In the genomic region with DNA sequence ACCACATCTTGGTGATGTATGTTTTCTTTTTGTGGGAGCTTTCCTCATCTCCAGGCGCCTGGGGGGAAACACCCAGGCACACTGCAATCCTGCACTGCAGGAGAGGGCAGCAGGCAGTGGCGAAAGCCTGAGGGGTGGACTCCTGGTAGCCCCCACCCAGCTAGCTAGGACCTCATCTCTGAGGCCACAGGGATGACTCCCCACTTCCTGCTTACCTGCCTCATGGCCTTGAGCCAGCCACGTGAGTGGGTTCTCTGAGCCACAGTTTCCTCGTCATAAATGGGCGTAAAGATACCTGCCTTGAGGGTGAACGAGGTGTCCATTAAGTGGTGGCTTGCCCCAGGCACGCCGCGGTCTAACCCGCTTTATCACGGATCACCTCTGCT, we compare ENCODE assay signal across 20 cellular contexts. TPM values are rescaled to one million over a fixed set of nuclear protein-coding genes. Genes with fewer than 3 reads are reported as not detected.
DNase-seq lines count a peak whose midpoint lies in the region; ATAC-seq, FAIRE-seq and TF ChIP-seq lines count a peak whose summit lies in the region.
"Had no signal": no experiment of that assay in that cellular context is flagged by ENCODE, and none has a peak within 500 bp of the region (broad histone marks: within the 10 kb centered on the region; RNA-seq: fewer than 3 reads in every experiment).

No MANE protein-coding gene starts in this region.

- no peaks in the 10 kb centered on the region for H3K9me3 Mint-ChIP-seq in neural progenitor cell
- H3K9me3 Mint-ChIP-seq: nephron progenitor cell, T-cell had no signal

- H3K27me3 Mint-ChIP-seq in neural progenitor cell (ENCODE audit: insufficient read depth, low read depth): peaks cover 4% of the 10 kb centered on the region
- H3K27me3 Mint-ChIP-seq: activated naive CD8-positive, alpha-beta T cell; T-cell had no signal

- H2AFZ ChIP-seq in neural progenitor cell (replicated peaks): no peak overlapping the region

- H3K4me1 ChIP-seq in HEK293 (ENCODE audit: control insufficient read depth, insufficient read depth, low read length): no peaks in the 10 kb centered on the region
- no peaks in the 10 kb centered on the region for H3K4me1 ChIP-seq in Panc1 (ENCODE audit: control insufficient read depth, insufficient read depth, low read length)
- no peaks in the 10 kb centered on the region for H3K4me1 ChIP-seq in neural progenitor cell
- H3K4me1 ChIP-seq: upper lobe of left lung had no signal

- peak; percentile 15; the same call in 1 of the 2 replicates for ATAC-seq in Panc1
- no peak for ATAC-seq in HG02870 (IDR thresholded peaks at IDR 0.05; ENCODE audit: unreplicated experiment)
- ATAC-seq: T-cell had no signal

- H3K27ac ChIP-seq in HEK293 (ENCODE audit: extremely low read depth, low read depth, low read length): no peak overlapping the region
- no peak overlapping the region for H3K27ac ChIP-seq in Panc1 (ENCODE audit: low read length)
- no peak overlapping the region for H3K27ac ChIP-seq in epithelial cell of prostate
- H3K27ac ChIP-seq in neural progenitor cell: no peak overlapping the region
- H3K27ac ChIP-seq: C4-2B, ovary, upper lobe of left lung had no signal

- H3K4me3 Mint-ChIP-seq in neural progenitor cell: no peak overlapping the region
- H3K4me3 Mint-ChIP-seq: activated naive CD8-positive, alpha-beta T cell; nephron progenitor cell; T-cell had no signal

- no peak for TF ChIP-seq CTCF in HEK293 (tag by site-specific recombination; IDR thresholded peaks at IDR 0.05)
- TF ChIP-seq CTCF in Panc1 (IDR thresholded peaks at IDR 0.05): no peak
- TF ChIP-seq CTCF in neural progenitor cell (IDR thresholded peaks at IDR 0.05): no peak

- no peak overlapping the region for H3K4me2 ChIP-seq in neural progenitor cell
- H3K4me2 ChIP-seq: smooth muscle cell had no signal

- H3K9ac ChIP-seq in neural progenitor cell: no peak overlapping the region

- H3F3A ChIP-seq in neural progenitor cell (ENCODE audit: low read depth): no peaks in the 10 kb centered on the region

- FAIRE-seq in frontal cortex (lab: Jason Lieb, UNC): no peak

- CTCF ChIA-PET in HEK293 (lab: Yijun Ruan, JAX): interaction anchor here (0.8 kb wide), 1 partner anchor 85 kb away, joined by 3 read pairs; no protein-coding TSS in a partner anchor
- CTCF ChIA-PET in Panc1 (lab: Charles Lee): no interaction called here

- H3K27ac Mint-ChIP-seq in neural progenitor cell: peak overlapping the region; percentile 37
- H3K27ac Mint-ChIP-seq: activated naive CD8-positive, alpha-beta T cell; nephron progenitor cell; T-cell had no signal

- no peaks in the 10 kb centered on the region for H3K4me1 Mint-ChIP-seq in neural progenitor cell

- H3K27me3 ChIP-seq in Panc1 (ENCODE audit: control insufficient read depth, insufficient read depth, low read length) (no peaks in the 10 kb centered on the region), neural progenitor cell (no peaks in the 10 kb centered on the region)
- H3K27me3 ChIP-seq: ovary, upper lobe of left lung had no signal

- BruUV-seq in Panc1 (replicated peaks; lab: Mats Ljungman, UMichigan): no TSS peak

- intact Hi-C loops in Panc1 (cut with micrococcal nuclease; ENCODE audit: unreplicated experiment): no loop called here

- no peaks in the 10 kb centered on the region for H3K9me3 ChIP-seq in HEK293 (ENCODE audit: control insufficient read depth, insufficient read depth, low read depth, low read length)
- no peaks in the 10 kb centered on the region for H3K9me3 ChIP-seq in Panc1 (ENCODE audit: control insufficient read depth, insufficient read depth, low read depth, low read length)
- H3K9me3 ChIP-seq in neural progenitor cell (ENCODE audit: low read depth): no peaks in the 10 kb centered on the region
- H3K9me3 ChIP-seq: ovary, upper lobe of left lung had no signal

- H3K36me3 ChIP-seq in HEK293 (ENCODE audit: control insufficient read depth in 2 of 2, insufficient read depth in 1 of 2, low read length in 2 of 2) (peaks cover 0 to 47% of the 10 kb centered on the region in 2 experiments; a peak in 2 of 3 replicates), Panc1 (ENCODE audit: control insufficient read depth, insufficient read depth, low read length) (no peaks in the 10 kb centered on the region), neural progenitor cell (no peaks in the 10 kb centered on the region)
- H3K36me3 ChIP-seq: ovary had no signal

- DNase-seq in Panc1 (ENCODE audit: low read depth, low spot score) (no peak), epithelial cell of prostate (ENCODE audit: low read depth, low spot score) (peak; percentile 40), neural progenitor cell (ENCODE audit: low spot score) (no peak), HuH-7.5 (ENCODE audit: low spot score) (no peak), frontal cortex (ENCODE audit: low spot score in 2 of 2) (no peak)
- DNase-seq: activated CD4-positive, alpha-beta T cell treated with anti-CD3 and anti-CD28 coated beads, Interleukin-2, amount 50 U/mL, for 48 hours; activated CD8-positive, alpha-beta memory T cell treated with anti-CD3 and anti-CD28 coated beads, Interleukin-2, amount 50 U/mL, for 48 hours; cortex of kidney; NCI-H187 treated with DMSO at 0.1 percent for 48 hours; NCI-H226; nephron progenitor cell; ovary; stimulated activated CD4-positive, alpha-beta T cell treated with anti-CD3 and anti-CD28 coated beads, Interleukin-2, amount 100 ng/mL, for 24 hours; T-cell; upper lobe of left lung had no signal

- POLR2A ChIA-PET in HEK293 (lab: Yijun Ruan, JAX) (no interaction called here), Panc1 (lab: Charles Lee) (interaction anchor here (0.6 kb wide), 1 partner anchor 267 kb away, joined by 3 read pairs; no protein-coding TSS in a partner anchor)

- peaks cover 5% of the 10 kb centered on the region for H3K36me3 Mint-ChIP-seq in neural progenitor cell

- no peak overlapping the region for H3K4me3 ChIP-seq in HEK293 (ENCODE audit: low read depth, low read length)
- H3K4me3 ChIP-seq in Panc1 (ENCODE audit: low read depth in 2 of 2, low read length in 2 of 2): no peak overlapping the region
- no peak overlapping the region for H3K4me3 ChIP-seq in neural progenitor cell
- H3K4me3 ChIP-seq: ovary, smooth muscle cell, upper lobe of left lung had no signal

- peaks cover 12% of the 10 kb centered on the region for H4K20me1 ChIP-seq in neural progenitor cell (ENCODE audit: low read depth)

- no peaks in the 10 kb centered on the region for H3K79me2 ChIP-seq in neural progenitor cell (ENCODE audit: low read depth)

- in situ Hi-C loops in Panc1 (cut with HindIII; ENCODE audit: low pct_unique_long_range_greater_than_20kb, low sequenced_read_pairs): no loop called here

TF ChIP-seq in HEK293, 187 proteins besides CTCF, POLR2A, EP300 and RAD21:
- no peak for TF ChIP-seq KLF1 (tag by site-specific recombination; IDR thresholded peaks at IDR 0.05)
- TF ChIP-seq ZNF530 (tag by site-specific recombination; IDR thresholded peaks at IDR 0.05; ENCODE audit: low read depth): no peak
- TF ChIP-seq ZIC2 (tag by site-specific recombination; IDR thresholded peaks at IDR 0.05): peak; percentile 52
- TF ChIP-seq, protein P1, sequence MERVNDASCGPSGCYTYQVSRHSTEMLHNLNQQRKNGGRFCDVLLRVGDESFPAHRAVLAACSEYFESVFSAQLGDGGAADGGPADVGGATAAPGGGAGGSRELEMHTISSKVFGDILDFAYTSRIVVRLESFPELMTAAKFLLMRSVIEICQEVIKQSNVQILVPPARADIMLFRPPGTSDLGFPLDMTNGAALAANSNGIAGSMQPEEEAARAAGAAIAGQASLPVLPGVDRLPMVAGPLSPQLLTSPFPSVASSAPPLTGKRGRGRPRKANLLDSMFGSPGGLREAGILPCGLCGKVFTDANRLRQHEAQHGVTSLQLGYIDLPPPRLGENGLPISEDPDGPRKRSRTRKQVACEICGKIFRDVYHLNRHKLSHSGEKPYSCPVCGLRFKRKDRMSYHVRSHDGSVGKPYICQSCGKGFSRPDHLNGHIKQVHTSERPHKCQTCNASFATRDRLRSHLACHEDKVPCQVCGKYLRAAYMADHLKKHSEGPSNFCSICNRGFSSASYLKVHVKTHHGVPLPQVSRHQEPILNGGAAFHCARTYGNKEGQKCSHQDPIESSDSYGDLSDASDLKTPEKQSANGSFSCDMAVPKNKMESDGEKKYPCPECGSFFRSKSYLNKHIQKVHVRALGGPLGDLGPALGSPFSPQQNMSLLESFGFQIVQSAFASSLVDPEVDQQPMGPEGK (tag by site-specific recombination; IDR thresholded peaks at IDR 0.05): no peak
- TF ChIP-seq, protein P2, sequence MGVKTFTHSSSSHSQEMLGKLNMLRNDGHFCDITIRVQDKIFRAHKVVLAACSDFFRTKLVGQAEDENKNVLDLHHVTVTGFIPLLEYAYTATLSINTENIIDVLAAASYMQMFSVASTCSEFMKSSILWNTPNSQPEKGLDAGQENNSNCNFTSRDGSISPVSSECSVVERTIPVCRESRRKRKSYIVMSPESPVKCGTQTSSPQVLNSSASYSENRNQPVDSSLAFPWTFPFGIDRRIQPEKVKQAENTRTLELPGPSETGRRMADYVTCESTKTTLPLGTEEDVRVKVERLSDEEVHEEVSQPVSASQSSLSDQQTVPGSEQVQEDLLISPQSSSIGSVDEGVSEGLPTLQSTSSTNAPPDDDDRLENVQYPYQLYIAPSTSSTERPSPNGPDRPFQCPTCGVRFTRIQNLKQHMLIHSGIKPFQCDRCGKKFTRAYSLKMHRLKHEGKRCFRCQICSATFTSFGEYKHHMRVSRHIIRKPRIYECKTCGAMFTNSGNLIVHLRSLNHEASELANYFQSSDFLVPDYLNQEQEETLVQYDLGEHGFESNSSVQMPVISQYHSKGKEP (tag by site-specific recombination; IDR thresholded peaks at IDR 0.05): no peak
- no peak for TF ChIP-seq ZBTB20 (tag by site-specific recombination; IDR thresholded peaks at IDR 0.05)
- TF ChIP-seq ZNF23 (tag by site-specific recombination; IDR thresholded peaks at IDR 0.05; ENCODE audit: borderline replicate concordance): no peak
- no peak for TF ChIP-seq ZNF16 (tag by site-specific recombination; IDR thresholded peaks at IDR 0.05; ENCODE audit: low read depth)
TF ChIP-seq in HEK293: peak in this region for 1.

RNA-seq across cellular contexts. Expression of a gene that starts 19.1 kb away (rescaled TPM):
- total RNA-seq in Panc1 (2021; ENCODE audit: unreplicated experiment) (23.4 TPM), neural progenitor cell (ENCODE audit: low replicate concordance) (8.5 and 11.2 TPM in 2 replicates), frontal cortex (13.5 TPM)
- polyA plus RNA-seq in Panc1 (2012; ENCODE audit: insufficient read length): 27.9 TPM

RNA-seq across cellular contexts. Expression of a gene that starts 51.0 kb away (rescaled TPM):
- total RNA-seq in Panc1 (2021; ENCODE audit: unreplicated experiment): 9.9 TPM
- polyA plus RNA-seq in Panc1 (2012; ENCODE audit: insufficient read length): 3.4 TPM
- total RNA-seq in neural progenitor cell (ENCODE audit: low replicate concordance): 1.4 and 2.6 TPM in 2 replicates
- total RNA-seq in frontal cortex: 5.3 TPM
